Comparison of ENCODE assay signal across 11 cellular contexts in genomic region chrX:43845776-43846175, GRCh38. TPM values are rescaled to one million over a fixed set of nuclear protein-coding genes. Genes with fewer than 3 reads are reported as not detected.
"Had no signal": no experiment of that assay in that cellular context is flagged by ENCODE, and none has a peak within 500 bp of the region (broad histone marks: within the 10 kb centered on the region; RNA-seq: fewer than 3 reads in every experiment).

No MANE protein-coding gene starts in this region.

- DNase-seq: H9, HCEC 1CT, Karpas-422, KBM-7 had no signal

- H3K9ac ChIP-seq: KMS-11 had no signal

- H3K4me3 ChIP-seq: GM23338 had no signal

- FAIRE-seq: H1, H54 had no signal

- ATAC-seq: GM23338 had no signal

- H3K27ac ChIP-seq: HL-60, KMS-11 had no signal

RNA-seq across cellular contexts. Expression of gene MAOB, which starts 36.5 kb away (rescaled TPM):
- total RNA-seq: HT1080 had no signal
- polyA plus RNA-seq: IgD-negative memory B cell had no signal
